In the genomic region with DNA sequence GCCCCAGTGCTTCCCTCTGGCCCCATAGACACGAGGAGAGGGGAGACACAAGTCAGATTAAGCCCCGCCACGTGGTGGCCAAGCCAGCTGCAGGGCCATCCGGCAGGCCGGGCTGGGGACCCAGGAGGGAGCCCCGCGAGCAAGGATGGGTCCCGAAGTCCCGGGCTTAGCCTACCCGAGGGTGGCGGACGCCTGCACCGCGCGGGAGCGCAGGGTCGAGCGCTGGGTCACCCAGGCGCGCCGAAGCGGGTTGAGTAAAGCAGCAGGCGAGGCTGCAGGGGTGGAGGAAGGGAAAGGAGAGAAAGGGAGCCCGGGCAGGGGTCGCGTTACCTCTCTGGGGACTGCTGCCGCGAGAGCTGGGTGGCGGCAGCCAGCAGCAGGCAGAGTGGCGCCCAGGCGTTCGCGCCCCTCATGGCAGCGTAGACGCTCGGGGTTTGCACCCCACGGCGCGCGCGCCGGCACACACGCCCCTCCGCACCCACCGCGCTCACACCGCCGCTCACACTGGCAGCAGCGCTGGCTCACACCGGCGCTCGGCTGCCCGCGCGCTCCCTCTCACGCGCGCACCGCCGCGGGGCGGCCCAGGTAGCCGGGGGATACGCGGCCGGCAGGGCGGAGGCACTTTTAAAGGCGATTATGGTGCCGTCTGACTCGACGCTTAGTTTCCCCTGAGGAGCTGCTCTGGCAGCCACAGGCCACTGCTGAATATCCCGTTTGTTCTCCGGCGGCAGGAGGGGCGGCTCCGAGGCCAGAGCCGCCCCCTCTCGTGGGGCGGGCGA, we compare ENCODE assay signal across 1 cellular context.
TF ChIP-seq lines count a peak whose summit lies in the region.

A gene with protein sequence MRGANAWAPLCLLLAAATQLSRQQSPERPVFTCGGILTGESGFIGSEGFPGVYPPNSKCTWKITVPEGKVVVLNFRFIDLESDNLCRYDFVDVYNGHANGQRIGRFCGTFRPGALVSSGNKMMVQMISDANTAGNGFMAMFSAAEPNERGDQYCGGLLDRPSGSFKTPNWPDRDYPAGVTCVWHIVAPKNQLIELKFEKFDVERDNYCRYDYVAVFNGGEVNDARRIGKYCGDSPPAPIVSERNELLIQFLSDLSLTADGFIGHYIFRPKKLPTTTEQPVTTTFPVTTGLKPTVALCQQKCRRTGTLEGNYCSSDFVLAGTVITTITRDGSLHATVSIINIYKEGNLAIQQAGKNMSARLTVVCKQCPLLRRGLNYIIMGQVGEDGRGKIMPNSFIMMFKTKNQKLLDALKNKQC (minus strand): TSS at position 600 of the 779 bp plus-strand sequence. CDS start 187 bp downstream, at position 413.

TF ChIP-seq in HEK293, 187 proteins besides CTCF, POLR2A, EP300 and RAD21 (continued from another document and continues in another):
- TF ChIP-seq, protein P1, sequence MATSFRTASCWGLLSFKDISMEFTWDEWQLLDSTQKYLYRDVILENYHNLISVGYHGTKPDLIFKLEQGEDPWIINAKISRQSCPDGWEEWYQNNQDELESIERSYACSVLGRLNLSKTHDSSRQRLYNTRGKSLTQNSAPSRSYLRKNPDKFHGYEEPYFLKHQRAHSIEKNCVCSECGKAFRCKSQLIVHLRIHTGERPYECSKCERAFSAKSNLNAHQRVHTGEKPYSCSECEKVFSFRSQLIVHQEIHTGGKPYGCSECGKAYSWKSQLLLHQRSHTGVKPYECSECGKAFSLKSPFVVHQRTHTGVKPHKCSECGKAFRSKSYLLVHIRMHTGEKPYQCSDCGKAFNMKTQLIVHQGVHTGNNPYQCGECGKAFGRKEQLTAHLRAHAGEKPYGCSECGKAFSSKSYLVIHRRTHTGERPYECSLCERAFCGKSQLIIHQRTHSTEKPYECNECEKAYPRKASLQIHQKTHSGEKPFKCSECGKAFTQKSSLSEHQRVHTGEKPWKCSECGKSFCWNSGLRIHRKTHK (tag by site-specific recombination; IDR thresholded peaks at IDR 0.05) = no peak
- TF ChIP-seq ZNF701 (tag by site-specific recombination; IDR thresholded peaks at IDR 0.05) (no peak), OVOL3 (tag by site-specific recombination; IDR thresholded peaks at IDR 0.05) (no peak), ZNF239 (tag by site-specific recombination; IDR thresholded peaks at IDR 0.05) (no peak), HOXC10 (CRISPR knock-in tag; IDR thresholded peaks at IDR 0.05) (no peak), ZNF423 (tag by site-specific recombination; IDR thresholded peaks at IDR 0.05) (peak; percentile 44; the same call in 1 of the 2 replicates), ZNF10 (tag by site-specific recombination; IDR thresholded peaks at IDR 0.05) (no peak), BCL11B (tag by site-specific recombination; IDR thresholded peaks at IDR 0.05; ENCODE audit: low read depth) (no peak), REST (tag by site-specific recombination; IDR thresholded peaks at IDR 0.05) (no peak), ZBTB48 (tag by site-specific recombination; IDR thresholded peaks at IDR 0.05) (peak; percentile 68), ZNF174 (tag by site-specific recombination; IDR thresholded peaks at IDR 0.05) (no peak), ZNF544 (tag by site-specific recombination; IDR thresholded peaks at IDR 0.05) (no peak), ZNF449 (tag by site-specific recombination; IDR thresholded peaks at IDR 0.05) (no peak), ZNF157 (tag by site-specific recombination; IDR thresholded peaks at IDR 0.05) (no peak), ZNF623 (tag by site-specific recombination; IDR thresholded peaks at IDR 0.05) (no peak), ZNF610 (tag by site-specific recombination; IDR thresholded peaks at IDR 0.05; ENCODE audit: borderline replicate concordance) (no peak), KLF1 (tag by site-specific recombination; IDR thresholded peaks at IDR 0.05) (no peak), ZNF112 (tag by site-specific recombination; IDR thresholded peaks at IDR 0.05) (no peak), ZNF707 (tag by site-specific recombination; IDR thresholded peaks at IDR 0.05) (no peak), GLIS2 (tag by site-specific recombination; IDR thresholded peaks at IDR 0.05) (peak; percentile 49; the same call in 1 of the 2 replicates), KLF10 (tag by site-specific recombination; IDR thresholded peaks at IDR 0.05) (no peak)
- TF ChIP-seq, protein P2, sequence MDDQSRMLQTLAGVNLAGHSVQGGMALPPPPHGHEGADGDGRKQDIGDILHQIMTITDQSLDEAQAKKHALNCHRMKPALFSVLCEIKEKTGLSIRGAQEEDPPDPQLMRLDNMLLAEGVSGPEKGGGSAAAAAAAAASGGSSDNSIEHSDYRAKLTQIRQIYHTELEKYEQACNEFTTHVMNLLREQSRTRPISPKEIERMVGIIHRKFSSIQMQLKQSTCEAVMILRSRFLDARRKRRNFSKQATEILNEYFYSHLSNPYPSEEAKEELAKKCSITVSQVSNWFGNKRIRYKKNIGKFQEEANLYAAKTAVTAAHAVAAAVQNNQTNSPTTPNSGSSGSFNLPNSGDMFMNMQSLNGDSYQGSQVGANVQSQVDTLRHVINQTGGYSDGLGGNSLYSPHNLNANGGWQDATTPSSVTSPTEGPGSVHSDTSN (CRISPR knock-in tag; IDR thresholded peaks at IDR 0.05) = no peak; the same call in 1 of the 2 replicates
- TF ChIP-seq, protein P3, sequence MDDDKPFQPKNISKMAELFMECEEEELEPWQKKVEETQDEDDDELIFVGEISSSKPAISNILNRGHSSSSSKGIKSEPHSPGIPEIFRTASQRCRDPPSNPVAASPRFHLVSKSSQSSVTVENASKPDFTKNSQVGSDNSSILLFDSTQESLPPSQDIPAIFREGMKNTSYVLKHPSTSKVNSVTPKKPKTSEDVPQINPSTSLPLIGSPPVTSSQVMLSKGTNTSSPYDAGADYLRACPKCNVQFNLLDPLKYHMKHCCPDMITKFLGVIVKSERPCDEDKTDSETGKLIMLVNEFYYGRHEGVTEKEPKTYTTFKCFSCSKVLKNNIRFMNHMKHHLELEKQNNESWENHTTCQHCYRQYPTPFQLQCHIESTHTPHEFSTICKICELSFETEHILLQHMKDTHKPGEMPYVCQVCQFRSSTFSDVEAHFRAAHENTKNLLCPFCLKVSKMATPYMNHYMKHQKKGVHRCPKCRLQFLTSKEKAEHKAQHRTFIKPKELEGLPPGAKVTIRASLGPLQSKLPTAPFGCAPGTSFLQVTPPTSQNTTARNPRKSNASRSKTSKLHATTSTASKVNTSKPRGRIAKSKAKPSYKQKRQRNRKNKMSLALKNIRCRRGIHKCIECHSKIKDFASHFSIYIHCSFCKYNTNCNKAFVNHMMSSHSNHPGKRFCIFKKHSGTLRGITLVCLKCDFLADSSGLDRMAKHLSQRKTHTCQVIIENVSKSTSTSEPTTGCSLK (tag by site-specific recombination; IDR thresholded peaks at IDR 0.05) = no peak
- TF ChIP-seq, protein P4, sequence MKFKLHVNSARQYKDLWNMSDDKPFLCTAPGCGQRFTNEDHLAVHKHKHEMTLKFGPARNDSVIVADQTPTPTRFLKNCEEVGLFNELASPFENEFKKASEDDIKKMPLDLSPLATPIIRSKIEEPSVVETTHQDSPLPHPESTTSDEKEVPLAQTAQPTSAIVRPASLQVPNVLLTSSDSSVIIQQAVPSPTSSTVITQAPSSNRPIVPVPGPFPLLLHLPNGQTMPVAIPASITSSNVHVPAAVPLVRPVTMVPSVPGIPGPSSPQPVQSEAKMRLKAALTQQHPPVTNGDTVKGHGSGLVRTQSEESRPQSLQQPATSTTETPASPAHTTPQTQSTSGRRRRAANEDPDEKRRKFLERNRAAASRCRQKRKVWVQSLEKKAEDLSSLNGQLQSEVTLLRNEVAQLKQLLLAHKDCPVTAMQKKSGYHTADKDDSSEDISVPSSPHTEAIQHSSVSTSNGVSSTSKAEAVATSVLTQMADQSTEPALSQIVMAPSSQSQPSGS (tag by site-specific recombination; IDR thresholded peaks at IDR 0.05; ENCODE audit: low read depth) = no peak
- TF ChIP-seq, protein P5, sequence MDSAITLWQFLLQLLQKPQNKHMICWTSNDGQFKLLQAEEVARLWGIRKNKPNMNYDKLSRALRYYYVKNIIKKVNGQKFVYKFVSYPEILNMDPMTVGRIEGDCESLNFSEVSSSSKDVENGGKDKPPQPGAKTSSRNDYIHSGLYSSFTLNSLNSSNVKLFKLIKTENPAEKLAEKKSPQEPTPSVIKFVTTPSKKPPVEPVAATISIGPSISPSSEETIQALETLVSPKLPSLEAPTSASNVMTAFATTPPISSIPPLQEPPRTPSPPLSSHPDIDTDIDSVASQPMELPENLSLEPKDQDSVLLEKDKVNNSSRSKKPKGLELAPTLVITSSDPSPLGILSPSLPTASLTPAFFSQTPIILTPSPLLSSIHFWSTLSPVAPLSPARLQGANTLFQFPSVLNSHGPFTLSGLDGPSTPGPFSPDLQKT (IDR thresholded peaks at IDR 0.05; ENCODE audit: borderline replicate concordance, low read depth, low read length) = no peak
- TF ChIP-seq, protein P6, sequence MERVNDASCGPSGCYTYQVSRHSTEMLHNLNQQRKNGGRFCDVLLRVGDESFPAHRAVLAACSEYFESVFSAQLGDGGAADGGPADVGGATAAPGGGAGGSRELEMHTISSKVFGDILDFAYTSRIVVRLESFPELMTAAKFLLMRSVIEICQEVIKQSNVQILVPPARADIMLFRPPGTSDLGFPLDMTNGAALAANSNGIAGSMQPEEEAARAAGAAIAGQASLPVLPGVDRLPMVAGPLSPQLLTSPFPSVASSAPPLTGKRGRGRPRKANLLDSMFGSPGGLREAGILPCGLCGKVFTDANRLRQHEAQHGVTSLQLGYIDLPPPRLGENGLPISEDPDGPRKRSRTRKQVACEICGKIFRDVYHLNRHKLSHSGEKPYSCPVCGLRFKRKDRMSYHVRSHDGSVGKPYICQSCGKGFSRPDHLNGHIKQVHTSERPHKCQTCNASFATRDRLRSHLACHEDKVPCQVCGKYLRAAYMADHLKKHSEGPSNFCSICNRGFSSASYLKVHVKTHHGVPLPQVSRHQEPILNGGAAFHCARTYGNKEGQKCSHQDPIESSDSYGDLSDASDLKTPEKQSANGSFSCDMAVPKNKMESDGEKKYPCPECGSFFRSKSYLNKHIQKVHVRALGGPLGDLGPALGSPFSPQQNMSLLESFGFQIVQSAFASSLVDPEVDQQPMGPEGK (tag by site-specific recombination; IDR thresholded peaks at IDR 0.05) = 0 out of 2 replicates have a peak, but pooled peaks have one; percentile 32
- TF ChIP-seq, protein P7, sequence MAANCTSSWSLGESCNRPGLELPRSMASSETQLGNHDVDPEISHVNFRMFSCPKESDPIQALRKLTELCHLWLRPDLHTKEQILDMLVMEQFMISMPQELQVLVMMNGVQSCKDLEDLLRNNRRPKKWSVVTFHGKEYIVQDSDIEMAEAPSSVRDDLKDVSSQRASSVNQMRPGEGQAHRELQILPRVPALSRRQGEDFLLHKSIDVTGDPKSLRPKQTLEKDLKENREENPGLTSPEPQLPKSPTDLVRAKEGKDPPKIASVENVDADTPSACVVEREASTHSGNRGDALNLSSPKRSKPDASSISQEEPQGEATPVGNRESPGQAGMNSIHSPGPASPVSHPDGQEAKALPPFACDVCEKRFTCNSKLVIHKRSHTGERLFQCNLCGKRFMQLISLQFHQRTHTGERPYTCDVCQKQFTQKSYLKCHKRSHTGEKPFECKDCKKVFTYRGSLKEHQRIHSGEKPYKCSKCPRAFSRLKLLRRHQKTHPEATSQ (tag by site-specific recombination; IDR thresholded peaks at IDR 0.05) = no peak
- TF ChIP-seq, protein P8, sequence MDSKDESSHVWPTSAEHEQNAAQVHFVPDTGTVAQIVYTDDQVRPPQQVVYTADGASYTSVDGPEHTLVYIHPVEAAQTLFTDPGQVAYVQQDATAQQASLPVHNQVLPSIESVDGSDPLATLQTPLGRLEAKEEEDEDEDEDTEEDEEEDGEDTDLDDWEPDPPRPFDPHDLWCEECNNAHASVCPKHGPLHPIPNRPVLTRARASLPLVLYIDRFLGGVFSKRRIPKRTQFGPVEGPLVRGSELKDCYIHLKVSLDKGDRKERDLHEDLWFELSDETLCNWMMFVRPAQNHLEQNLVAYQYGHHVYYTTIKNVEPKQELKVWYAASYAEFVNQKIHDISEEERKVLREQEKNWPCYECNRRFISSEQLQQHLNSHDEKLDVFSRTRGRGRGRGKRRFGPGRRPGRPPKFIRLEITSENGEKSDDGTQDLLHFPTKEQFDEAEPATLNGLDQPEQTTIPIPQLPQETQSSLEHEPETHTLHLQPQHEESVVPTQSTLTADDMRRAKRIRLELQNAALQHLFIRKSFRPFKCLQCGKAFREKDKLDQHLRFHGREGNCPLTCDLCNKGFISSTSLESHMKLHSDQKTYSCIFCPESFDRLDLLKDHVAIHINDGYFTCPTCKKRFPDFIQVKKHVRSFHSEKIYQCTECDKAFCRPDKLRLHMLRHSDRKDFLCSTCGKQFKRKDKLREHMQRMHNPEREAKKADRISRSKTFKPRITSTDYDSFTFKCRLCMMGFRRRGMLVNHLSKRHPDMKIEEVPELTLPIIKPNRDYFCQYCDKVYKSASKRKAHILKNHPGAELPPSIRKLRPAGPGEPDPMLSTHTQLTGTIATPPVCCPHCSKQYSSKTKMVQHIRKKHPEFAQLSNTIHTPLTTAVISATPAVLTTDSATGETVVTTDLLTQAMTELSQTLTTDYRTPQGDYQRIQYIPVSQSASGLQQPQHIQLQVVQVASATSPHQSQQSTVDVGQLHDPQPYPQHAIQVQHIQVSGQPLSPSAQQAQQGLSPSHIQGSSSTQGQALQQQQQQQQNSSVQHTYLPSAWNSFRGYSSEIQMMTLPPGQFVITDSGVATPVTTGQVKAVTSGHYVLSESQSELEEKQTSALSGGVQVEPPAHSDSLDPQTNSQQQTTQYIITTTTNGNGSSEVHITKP (tag by site-specific recombination; IDR thresholded peaks at IDR 0.05) = peak; percentile 50; the same call in 1 of the 2 replicates
